In genomic region chr9:20570086-20570485, GRCh38 we compare ENCODE assay signal across 17 cellular contexts. TPM values are rescaled to one million over a fixed set of nuclear protein-coding genes. Genes with fewer than 3 reads are reported as not detected.
A peak's percentile ranks its signal among the peaks of the same experiment; 100 is the strongest.
DNase-seq lines count a peak whose midpoint lies in the region; ATAC-seq, FAIRE-seq and TF ChIP-seq lines count a peak whose summit lies in the region.
"Had no signal": no experiment of that assay in that cellular context is flagged by ENCODE, and none has a peak within 500 bp of the region (broad histone marks: within the 10 kb centered on the region; RNA-seq: fewer than 3 reads in every experiment).

No MANE protein-coding gene starts in this region.

- H3K4me1 ChIP-seq in GM23248 (ENCODE audit: insufficient read depth) (peaks cover 38% of the 10 kb centered on the region), transverse colon (peaks cover 30 to 49% (median 33%) of the 10 kb centered on the region in 4 donors)
- H3K4me1 ChIP-seq: BLaER1 treated with 17β-estradiol and CSF1 and Interleukin-3, amounts not matched to agents 10 nM and 100 nM had no signal

- H3K27me3 ChIP-seq in GM23248 (replicated peaks; ENCODE audit: insufficient read depth) (no peaks in the 10 kb centered on the region), bronchial epithelial cell (ENCODE audit: control insufficient read depth, insufficient read depth, low read length) (no peaks in the 10 kb centered on the region), transverse colon (no peaks in the 10 kb centered on the region), WERI-Rb-1 (ENCODE audit: insufficient read depth, low read depth, severe bottlenecking) (no peaks in the 10 kb centered on the region)
- H3K27me3 ChIP-seq: BLaER1 treated with 17β-estradiol and CSF1 and Interleukin-3, amounts not matched to agents 10 nM and 100 nM; brain microvascular endothelial cell; suprapubic skin had no signal

- TF ChIP-seq POLR2A in transverse colon (IDR thresholded peaks at IDR 0.05) = no peak

- WGBS in GM23248 (ENCODE audit: low coverage in 1 of 2, low lambda C conversion rate in 2 of 2, missing lambda C conversion rate in 2 of 2), 2 experiments = 0% methylated on average over 1 of the region's 1 CpG
- 34 to 43% methylated on average over 1 of the region's 1 CpG for WGBS in transverse colon (ENCODE audit: low coverage in 1 of 2), 2 donors

- intact Hi-C loops in transverse colon (cut with DNase I; ENCODE audit: low total_unique reads) = no loop called here

- H3K36me3 ChIP-seq in GM23248 (ENCODE audit: low read depth) (no peaks in the 10 kb centered on the region), bronchial epithelial cell (ENCODE audit: control insufficient read depth, insufficient read depth, low read length) (no peaks in the 10 kb centered on the region), transverse colon (no peaks in the 10 kb centered on the region), WERI-Rb-1 (no peaks in the 10 kb centered on the region)
- H3K36me3 ChIP-seq: BLaER1 treated with 17β-estradiol and CSF1 and Interleukin-3, amounts not matched to agents 10 nM and 100 nM; brain microvascular endothelial cell; HAP-1; suprapubic skin had no signal

- FAIRE-seq in bronchial epithelial cell (lab: Jason Lieb, UNC) = no peak

- peak overlapping the region; percentile 72 for H3K4me2 ChIP-seq in GM23248 (ENCODE audit: unreplicated experiment)
- H3K4me2 ChIP-seq: BLaER1 treated with 17β-estradiol and CSF1 and Interleukin-3, amounts not matched to agents 10 nM and 100 nM had no signal

- H2AFZ ChIP-seq in GM23248 = no peak overlapping the region

- peaks cover 27% of the 10 kb centered on the region for H3F3A ChIP-seq in GM23248 (ENCODE audit: insufficient read depth)

- H3K4me3 ChIP-seq in GM23248 (peak overlapping the region; percentile 52), bronchial epithelial cell (ENCODE audit: low read depth, low read length) (no peak overlapping the region), transverse colon (no peak overlapping the region), WERI-Rb-1 (ENCODE audit: low read depth, low read length) (no peak overlapping the region)
- H3K4me3 ChIP-seq: BLaER1 treated with 17β-estradiol and CSF1 and Interleukin-3, amounts not matched to agents 10 nM and 100 nM; HAP-1; suprapubic skin had no signal

- peaks cover 69% of the 10 kb centered on the region for H3K79me2 ChIP-seq in GM23248 (ENCODE audit: insufficient read depth)

- peak overlapping the region; percentile 75 for H3K27ac ChIP-seq in GM23248
- H3K27ac ChIP-seq in transverse colon = peak overlapping the region; percentile 64 to 77 (median 70)
- H3K27ac ChIP-seq in WERI-Rb-1 = no peak overlapping the region
- H3K27ac ChIP-seq: BLaER1 treated with 17β-estradiol and CSF1 and Interleukin-3, amounts not matched to agents 10 nM and 100 nM; brain microvascular endothelial cell; suprapubic skin had no signal

- no peaks in the 10 kb centered on the region for H3K9me2 ChIP-seq in GM23248 (ENCODE audit: insufficient read depth)

- H3K9me3 ChIP-seq in GM23248 (ENCODE audit: low read depth) = no peaks in the 10 kb centered on the region
- H3K9me3 ChIP-seq in transverse colon = no peaks in the 10 kb centered on the region
- H3K9me3 ChIP-seq in WERI-Rb-1 (ENCODE audit: severe bottlenecking) = no peaks in the 10 kb centered on the region
- H3K9me3 ChIP-seq: HAP-1, suprapubic skin had no signal

- H4K20me1 ChIP-seq in GM23248 (ENCODE audit: insufficient read depth) = no peaks in the 10 kb centered on the region
- H4K20me1 ChIP-seq: BLaER1 treated with 17β-estradiol and CSF1 and Interleukin-3, amounts not matched to agents 10 nM and 100 nM had no signal

- no peak for TF ChIP-seq CTCF in bronchial epithelial cell (IDR thresholded peaks at IDR 0.05; ENCODE audit: insufficient read depth, low read length, severe bottlenecking)
- TF ChIP-seq CTCF in transverse colon (IDR thresholded peaks at IDR 0.05) = no peak
- TF ChIP-seq CTCF in WERI-Rb-1 (IDR thresholded peaks at IDR 0.05; ENCODE audit: low read depth, low read length) = no peak

- in situ Hi-C loops in GM23248 (cut with MboI) = no loop called here
- in situ Hi-C loops in transverse colon (cut with MboI; ENCODE audit: low pct_ligation_motif_present in 1 of 4, low pct_unique_long_range_greater_than_20kb in 1 of 4, low sequenced_read_pairs in 3 of 4) = no loop called here

- no peak for TF ChIP-seq EP300 in transverse colon (IDR thresholded peaks at IDR 0.05; ENCODE audit: low read depth)

- DNase-seq in GM23248 (peak; percentile 72), bronchial epithelial cell (ENCODE audit: low read depth) (peak; percentile 40), kidney tubule cell (ENCODE audit: low spot score) (peak; percentile 30), transverse colon (no peak), SIG-M5 (lab: John Stamatoyannopoulos, UW) (no peak), WERI-Rb-1 (no peak)
- DNase-seq: activated naive CD4-positive, alpha-beta T cell treated with anti-CD3 and anti-CD28 coated beads, Interleukin-2, amount 50 U/mL, for 16 hours; brain microvascular endothelial cell; DMS53; midbrain; NCI-H1105; NCI-H82; T-cell had no signal

- no peak for ATAC-seq in HG03095 (IDR thresholded peaks at IDR 0.05; ENCODE audit: unreplicated experiment)

- H3K9ac ChIP-seq in GM23248 = peak overlapping the region; percentile 52
- H3K9ac ChIP-seq: BLaER1 treated with 17β-estradiol and CSF1 and Interleukin-3, amounts not matched to agents 10 nM and 100 nM had no signal

RNA-seq across cellular contexts. Expression of gene MLLT3, which starts 52.2 kb away (rescaled TPM):
- total RNA-seq in GM23248 (2014; rRNA removed; shearing (Covaris generic)) = 11.9 and 12.1 TPM in 2 replicates
- 7.1 and 7.5 TPM in 2 replicates for polyA plus RNA-seq in GM23248 (2016; fragmentation: Nextera tagmentation; extraction: Ambion mirVana)
- total RNA-seq in bronchial epithelial cell (15.8 and 30.1 TPM in 2 replicates), transverse colon (10 to 100 TPM in 3 of 4 donors, 1 to 10 TPM in 1; 9.4 to 38.2 (median 30.2) TPM)

Comparison
In these comparisons a context has a peak if more than half of its experiments do, and no peak if none do; other contexts are left out.
1. DNase-seq: peak in GM23248 (single experiment), bronchial epithelial cell (single experiment) and kidney tubule cell (single experiment); none in transverse colon (single experiment), SIG-M5 (single experiment) and WERI-Rb-1 (single experiment).